Comparison of ENCODE assay signal across 8 cellular contexts in genomic region chr10:97888641-97889262, GRCh38. TPM values are rescaled to one million over a fixed set of nuclear protein-coding genes. Genes with fewer than 3 reads are reported as not detected.
DNase-seq lines count a peak whose midpoint lies in the region; TF ChIP-seq lines count a peak whose summit lies in the region.

No MANE protein-coding gene starts in this region.

- H3K18ac ChIP-seq in mesenchymal stem cell (ENCODE audit: low read depth in 1 of 2, low read length in 2 of 2) = no peak overlapping the region

- no peak overlapping the region for H4K8ac ChIP-seq in mesenchymal stem cell (ENCODE audit: low read length)

- H3K4me3 ChIP-seq in adrenal gland (no peak overlapping the region), mesenchymal stem cell (ENCODE audit: insufficient read depth in 1 of 2, low read depth in 1 of 2, low read length in 2 of 2) (no peak overlapping the region), left ventricle myocardium inferior (no peak overlapping the region)

- no peak overlapping the region for H2BK120ac ChIP-seq in mesenchymal stem cell (ENCODE audit: low read depth, low read length)

- H3K27me3 ChIP-seq in adrenal gland (no peaks in the 10 kb centered on the region), mesenchymal stem cell (ENCODE audit: control insufficient read depth in 1 of 2, insufficient read depth in 1 of 2, low read length in 2 of 2) (peaks cover 3 to 6% of the 10 kb centered on the region in 2 experiments), left ventricle myocardium inferior (ENCODE audit: low read depth) (no peaks in the 10 kb centered on the region)

- H3K9ac ChIP-seq in mesenchymal stem cell (ENCODE audit: low read length) = no peak overlapping the region

- H3K4ac ChIP-seq in mesenchymal stem cell (ENCODE audit: low read depth in 1 of 2, low read length in 2 of 2) = no peak overlapping the region

- H3K9me3 ChIP-seq in adrenal gland (replicated peaks in 1 of 3) (no peaks in the 10 kb centered on the region), mesenchymal stem cell (ENCODE audit: control insufficient read depth, low read length) (no peaks in the 10 kb centered on the region), left ventricle myocardium inferior (replicated peaks) (no peaks in the 10 kb centered on the region)

- no peak overlapping the region for H2BK15ac ChIP-seq in mesenchymal stem cell (ENCODE audit: low read depth, poor library complexity, severe bottlenecking)

- no peak overlapping the region for H4K91ac ChIP-seq in mesenchymal stem cell (ENCODE audit: low read length)

- WGBS in adrenal gland, 4 donors = 41 to 60% (median 47%) methylated on average over 10 to 12 of the region's 12 CpGs
- 39% methylated on average over 12 of the region's 12 CpGs for WGBS in mesenchymal stem cell

- H3K14ac ChIP-seq in mesenchymal stem cell (ENCODE audit: low read length in 2 of 2) = no peak overlapping the region

- POLR2A ChIA-PET in HEK293T (lab: Yijun Ruan, JAX) = interaction anchor here (0.9 to 1.0 kb wide), 3 partner anchors 8 to 39 kb away, joined by 3 to 4 read pairs (median 3); partner anchors contain the start of gene GOLGA7B

- no peak overlapping the region for H2BK12ac ChIP-seq in mesenchymal stem cell (ENCODE audit: low read length in 2 of 2)

- peak overlapping the region; percentile 94 for H2BK5ac ChIP-seq in mesenchymal stem cell (ENCODE audit: low read depth, low read length, poor library complexity, severe bottlenecking)

- no peak for TF ChIP-seq CTCF in adrenal gland (IDR thresholded peaks at IDR 0.05)
- no peak for TF ChIP-seq CTCF in left ventricle myocardium inferior (IDR thresholded peaks at IDR 0.05; ENCODE audit: borderline replicate concordance)

- peak overlapping the region; percentile 70 for H2AK5ac ChIP-seq in mesenchymal stem cell (ENCODE audit: low read length, severe bottlenecking)

- intact Hi-C loops in adrenal gland (cut with DNase I) (no loop called here), left ventricle myocardium inferior (cut with micrococcal nuclease) (no loop called here)

- CTCF ChIA-PET in HEK293T (lab: Yijun Ruan, JAX) = interaction anchor here (0.6 to 1.4 kb wide), 8 partner anchors 9 to 139 kb away, joined by 3 to 4 read pairs (median 3); no protein-coding TSS in a partner anchor

- peak overlapping the region; percentile 39 for H3K4me2 ChIP-seq in mesenchymal stem cell (ENCODE audit: low read length, poor library complexity, severe bottlenecking)

- no peak overlapping the region for H3K23ac ChIP-seq in mesenchymal stem cell (ENCODE audit: low read length in 2 of 2)

- H3K27ac ChIP-seq in adrenal gland (no peak overlapping the region), mesenchymal stem cell (ENCODE audit: low read length, poor library complexity, severe bottlenecking) (peak overlapping the region; percentile 93), left ventricle myocardium inferior (replicated peaks) (no peak overlapping the region)

- DNase-seq in DMS153 treated with DMSO at 0.1 percent for 48 hours (lab: John Stamatoyannopoulos, UW; ENCODE audit: unreplicated experiment) = peak; percentile 56
- DNase-seq in NCI-H1105 (lab: John Stamatoyannopoulos, UW) = peak; percentile 8
- peak in 4 of 7 donors; percentile 19 to 41 (median 28) for DNase-seq in adrenal gland
- DNase-seq in mesenchymal stem cell = peak; percentile 19
- no peak for DNase-seq in middle frontal gyrus (ENCODE audit: extremely low spot score, low spot score)
- DNase-seq in left ventricle myocardium inferior = no peak
- DNase-seq in HEK293T (ENCODE audit: extremely low spot score) = no peak
- DNase-seq in midbrain (lab: John Stamatoyannopoulos, UW) = no peak

- no peak for TF ChIP-seq POLR2A in adrenal gland (IDR thresholded peaks at IDR 0.05)

- no peaks in the 10 kb centered on the region for H3K79me1 ChIP-seq in mesenchymal stem cell (replicated peaks; ENCODE audit: low read length, poor library complexity, severe bottlenecking)

- H3K36me3 ChIP-seq in adrenal gland (replicated peaks in 1 of 2) (no peaks in the 10 kb centered on the region), mesenchymal stem cell (ENCODE audit: control insufficient read depth in 1 of 2, insufficient read depth in 2 of 2, low read depth in 1 of 2, low read length in 2 of 2) (no peaks in the 10 kb centered on the region), left ventricle myocardium inferior (no peaks in the 10 kb centered on the region)

- no peaks in the 10 kb centered on the region for H3K4me1 ChIP-seq in adrenal gland (replicated peaks in 1 of 2)
- H3K4me1 ChIP-seq in mesenchymal stem cell (ENCODE audit: control insufficient read depth, insufficient read depth, low read depth, low read length) = peaks cover 28% of the 10 kb centered on the region
- H3K4me1 ChIP-seq in left ventricle myocardium inferior = peaks cover 7% of the 10 kb centered on the region

- H2AFZ ChIP-seq in mesenchymal stem cell (ENCODE audit: low read depth, low read length) = no peak overlapping the region

TF ChIP-seq in HEK293T, 16 proteins besides CTCF, POLR2A, EP300 and RAD21:
- TF ChIP-seq NFRKB (IDR thresholded peaks at IDR 0.05) (no peak), TARDBP (IDR thresholded peaks at IDR 0.05) (no peak), LEF1 (IDR thresholded peaks at IDR 0.05; ENCODE audit: borderline replicate concordance) (no peak), PKNOX1 (IDR thresholded peaks at IDR 0.05) (no peak), FOXA1 (IDR thresholded peaks at IDR 0.05) (no peak), CTBP1 (IDR thresholded peaks at IDR 0.05; ENCODE audit: borderline replicate concordance) (no peak), ZNF384 (IDR thresholded peaks at IDR 0.05) (no peak), BHLHE40 (IDR thresholded peaks at IDR 0.05; ENCODE audit: borderline replicate concordance) (no peak), FOXK2 (IDR thresholded peaks at IDR 0.05) (no peak), HDGF (IDR thresholded peaks at IDR 0.05; ENCODE audit: borderline replicate concordance) (no peak), FOXM1 (IDR thresholded peaks at IDR 0.05; ENCODE audit: borderline replicate concordance) (no peak), SP1 (IDR thresholded peaks at IDR 0.05) (no peak), SUZ12 (IDR thresholded peaks at IDR 0.05) (no peak), ARNT (IDR thresholded peaks at IDR 0.05) (no peak), ELF4 (IDR thresholded peaks at IDR 0.05) (no peak), L3MBTL2 (conservative IDR thresholded peaks at IDR 0.05) (no peak)

RNA-seq across cellular contexts. Expression of gene GOLGA7B, which starts 39.1 kb away (rescaled TPM):
- total RNA-seq in adrenal gland (1 to 10 TPM in 2 of 8 donors, under 1 TPM in 6; 0.06 to 2.2 (median 0.51) TPM), left ventricle myocardium inferior (0.60 TPM)
- 10 to 100 TPM in 1 of 3 donors, 1 to 10 TPM in 2; 1.8 to 20.3 (median 3.5) TPM for polyA plus RNA-seq in adrenal gland
- polyA plus RNA-seq in mesenchymal stem cell (2013, experiment 1 of 2) = not detected
- polyA plus RNA-seq in mesenchymal stem cell (2013, experiment 2 of 2) = not detected

Comparison
In these comparisons a context has a peak if more than half of its experiments do, and no peak if none do; other contexts are left out.
1. DNase-seq: peak in DMS153 treated with DMSO at 0.1 percent for 48 hours (single experiment), NCI-H1105 (single experiment), adrenal gland (4 of 7) and mesenchymal stem cell (single experiment); none in middle frontal gyrus (single experiment), left ventricle myocardium inferior (single experiment), HEK293T (single experiment) and midbrain (single experiment).